In genomic region chr3:13515786-13516783, GRCh38 we compare ENCODE assay signal across 18 cellular contexts. TPM values are rescaled to one million over a fixed set of nuclear protein-coding genes. Genes with fewer than 3 reads are reported as not detected.
DNase-seq lines count a peak whose midpoint lies in the region; ATAC-seq and TF ChIP-seq lines count a peak whose summit lies in the region.
"Had no signal": no experiment of that assay in that cellular context is flagged by ENCODE, and none has a peak within 500 bp of the region (broad histone marks: within the 10 kb centered on the region; RNA-seq: fewer than 3 reads in every experiment).

No MANE protein-coding gene starts in this region.

- no peak overlapping the region for H3K56ac ChIP-seq in mesendoderm (ENCODE audit: low read length)

- H2BK15ac ChIP-seq in mesendoderm (replicated peaks; ENCODE audit: low read depth) = no peak overlapping the region

- H2AK5ac ChIP-seq in mesendoderm (ENCODE audit: low read length) = no peak overlapping the region

- no peak for TF ChIP-seq POLR2A in gastrocnemius medialis (IDR thresholded peaks at IDR 0.05)

- no peaks in the 10 kb centered on the region for H3K27me3 ChIP-seq in H7 (ENCODE audit: control insufficient read depth, insufficient read depth, low read length)
- no peaks in the 10 kb centered on the region for H3K27me3 ChIP-seq in right atrium auricular region
- H3K27me3 ChIP-seq in gastrocnemius medialis = no peaks in the 10 kb centered on the region
- no peaks in the 10 kb centered on the region for H3K27me3 ChIP-seq in mesendoderm (ENCODE audit: insufficient read depth, low read length, poor library complexity)
- H3K27me3 ChIP-seq: foreskin keratinocyte had no signal

- peak; percentile 23 to 35 for ATAC-seq in gastrocnemius medialis
- ATAC-seq: foreskin keratinocyte, T-helper 17 cell had no signal

- no peak overlapping the region for H3K4ac ChIP-seq in mesendoderm (ENCODE audit: low read depth, low read length)

- TF ChIP-seq CTCF in coronary artery (IDR thresholded peaks at IDR 0.05) (no peak), right atrium auricular region (IDR thresholded peaks at IDR 0.05) (no peak), gastrocnemius medialis (IDR thresholded peaks at IDR 0.05 in 4 of 5, conservative IDR thresholded peaks at IDR 0.05 in 1 of 5) (no peak), GM20000 (IDR thresholded peaks at IDR 0.05; ENCODE audit: extremely low read depth, missing control alignments) (no peak)

- H3K23ac ChIP-seq in mesendoderm (ENCODE audit: low read length) = no peak overlapping the region

- H3K9me3 ChIP-seq in right atrium auricular region (no peaks in the 10 kb centered on the region), gastrocnemius medialis (no peaks in the 10 kb centered on the region)
- H3K9me3 ChIP-seq: SJCRH30 had no signal

- H4K8ac ChIP-seq in mesendoderm (ENCODE audit: low read depth, low read length) = no peak overlapping the region

- H3K18ac ChIP-seq in mesendoderm (ENCODE audit: low read length) = no peak overlapping the region

- H2BK5ac ChIP-seq in mesendoderm (ENCODE audit: low read length) = no peak overlapping the region

- H3K9ac ChIP-seq in mesendoderm (ENCODE audit: low read length) = no peak overlapping the region

- no peak overlapping the region for H3K4me3 ChIP-seq in H7 (ENCODE audit: insufficient read depth, low read depth, low read length)
- no peak overlapping the region for H3K4me3 ChIP-seq in coronary artery
- no peak overlapping the region for H3K4me3 ChIP-seq in right atrium auricular region
- no peak overlapping the region for H3K4me3 ChIP-seq in gastrocnemius medialis
- no peak overlapping the region for H3K4me3 ChIP-seq in mesendoderm (ENCODE audit: low read length)
- H3K4me3 ChIP-seq: PC-9, SJCRH30 had no signal

- intact Hi-C loops in gastrocnemius medialis (cut with DNase I; ENCODE audit: low total_unique reads) = no loop called here

- DNase-seq in H7 (peak; percentile 60), coronary artery (ENCODE audit: low spot score) (no peak), right atrium auricular region (ENCODE audit: low spot score) (no peak), gastrocnemius medialis (peak in 1 of 2 donors; percentile 51), EL (no peak), GM20000 (ENCODE audit: low spot score) (no peak), NCI-H1092 (lab: John Stamatoyannopoulos, UW) (no peak), mesendoderm (no peak)
- DNase-seq: activated CD4-positive, alpha-beta T cell treated with anti-CD3 and anti-CD28 coated beads, Interleukin-2, amount 50 U/mL, for 1 hour; foreskin keratinocyte; MM.1S; NCI-H774; PC-9; SJCRH30; stimulated activated CD4-positive, alpha-beta T cell treated with anti-CD3 and anti-CD28 coated beads, Interleukin-12 subunit alpha, Interleukin-12 subunit beta, amount 100 ng/mL, for 4 hours; T-helper 17 cell had no signal

- H3K4me1 ChIP-seq in right atrium auricular region = peaks cover 0 to 56% of the 10 kb centered on the region in 2 donors
- peaks cover 23 to 32% of the 10 kb centered on the region in 2 donors for H3K4me1 ChIP-seq in gastrocnemius medialis
- no peaks in the 10 kb centered on the region for H3K4me1 ChIP-seq in mesendoderm (ENCODE audit: control insufficient read depth, low read depth, low read length)
- H3K4me1 ChIP-seq: SJCRH30 had no signal

- no peaks in the 10 kb centered on the region for H3K36me3 ChIP-seq in H7 (replicated peaks; ENCODE audit: control insufficient read depth, insufficient read depth, low read length)
- H3K36me3 ChIP-seq in right atrium auricular region = no peaks in the 10 kb centered on the region
- no peaks in the 10 kb centered on the region for H3K36me3 ChIP-seq in gastrocnemius medialis
- no peaks in the 10 kb centered on the region for H3K36me3 ChIP-seq in mesendoderm (ENCODE audit: control insufficient read depth, insufficient read depth, low read length)
- H3K36me3 ChIP-seq: SJCRH30 had no signal

- no CpG with 5 or more reads among the region's 26 CpGs for WGBS in mesendoderm (ENCODE audit: extremely low coverage, insufficient coverage, low lambda C conversion rate)

- H3K79me2 ChIP-seq in mesendoderm (ENCODE audit: control insufficient read depth, insufficient read depth, low read length) = no peaks in the 10 kb centered on the region

- H3K4me2 ChIP-seq in mesendoderm (ENCODE audit: low read length) = no peak overlapping the region

- H3K79me1 ChIP-seq in mesendoderm (ENCODE audit: low read length) = no peaks in the 10 kb centered on the region

- H4K5ac ChIP-seq in mesendoderm (ENCODE audit: low read length) = no peak overlapping the region

- in situ Hi-C loops in gastrocnemius medialis (cut with MboI; ENCODE audit: low sequenced_read_pairs in 4 of 4) = no loop called here

- H2BK120ac ChIP-seq in mesendoderm (ENCODE audit: low read depth, low read length) = no peak overlapping the region

- H3K27ac ChIP-seq in coronary artery (peak overlapping the region; percentile 4 to 80), right atrium auricular region (peak overlapping the region; percentile 83 to 90), gastrocnemius medialis (peak overlapping the region; percentile 71 to 86 (median 80)), mesendoderm (ENCODE audit: low read depth, low read length) (no peak overlapping the region)
- H3K27ac ChIP-seq: foreskin keratinocyte, PC-9, SJCRH30, VCaP had no signal

RNA-seq across cellular contexts. Expression of gene FBLN2, which starts 32.8 kb away (rescaled TPM):
- total RNA-seq in H7 (2014; rRNA removed; shearing (Covaris generic)) = 27.4 and 30.9 TPM in 2 replicates
- total RNA-seq in right atrium auricular region (100 to 1,000 TPM; 122 to 185 TPM), gastrocnemius medialis (10 to 100 TPM; 28.9 to 45.7 (median 34.0) TPM)
- 5.7 TPM for polyA plus RNA-seq in mesendoderm (2013, experiment 1 of 2)
- polyA plus RNA-seq in mesendoderm (2013, experiment 2 of 2) = 5.4 TPM
- total RNA-seq: SJCRH30 had no signal
- polyA plus RNA-seq: CD14-positive monocyte had no signal

RNA-seq across cellular contexts. Expression of gene HDAC11, which starts 36.0 kb away (rescaled TPM):
- total RNA-seq in H7 (2014; rRNA removed; shearing (Covaris generic)) = 11.7 and 14.7 TPM in 2 replicates
- total RNA-seq in right atrium auricular region (10 to 100 TPM; 30.6 to 30.7 TPM), gastrocnemius medialis (10 to 100 TPM; 13.0 to 40.4 (median 15.8) TPM)
- 2.6 TPM for polyA plus RNA-seq in mesendoderm (2013, experiment 1 of 2)
- polyA plus RNA-seq in mesendoderm (2013, experiment 2 of 2) = 3.4 TPM
